Comparison of ENCODE assay signal across 38 cellular contexts in the genomic region with DNA sequence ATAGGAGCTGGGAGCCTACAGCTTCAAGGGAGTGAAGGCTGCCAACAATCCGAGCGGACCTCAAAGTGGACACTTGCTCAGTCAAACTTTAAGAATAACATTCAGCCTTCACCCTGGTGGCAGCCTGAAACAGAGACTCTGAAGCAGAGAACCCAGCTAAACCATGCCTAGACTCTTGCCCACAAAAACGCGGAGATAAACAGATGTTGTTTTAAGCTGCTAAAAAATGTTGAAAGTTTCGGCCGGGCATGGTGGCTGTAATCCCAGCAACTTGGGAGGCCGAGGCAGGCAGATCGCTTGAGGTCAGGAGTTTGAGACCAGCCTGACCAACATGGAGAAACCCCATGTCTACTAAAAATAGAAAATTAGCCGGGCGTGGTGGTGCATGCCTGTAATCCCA. TPM values are rescaled to one million over a fixed set of nuclear protein-coding genes. Genes with fewer than 3 reads are reported as not detected.
"Had no signal": no experiment of that assay in that cellular context is flagged by ENCODE, and none has a peak within 500 bp of the region (broad histone marks: within the 10 kb centered on the region; RNA-seq: fewer than 3 reads in every experiment).

No MANE protein-coding gene starts in this region.

- H3K9me3 Mint-ChIP-seq: activated CD4-positive, alpha-beta memory T cell treated with anti-CD3 and anti-CD28 coated beads, Interleukin-2, amount 10 ng/mL, durations not matched to agents 7 days and 5 days; activated CD4-positive, alpha-beta T cell treated with anti-CD3 and anti-CD28 coated beads, Interleukin-2, amount 10 ng/mL, durations not matched to agents 7 days and 5 days; activated naive CD4-positive, alpha-beta T cell treated with anti-CD3 and anti-CD28 coated beads, Interleukin-2, amount 10 ng/mL, durations not matched to agents 7 days and 5 days; activated naive CD4-positive, alpha-beta T cell treated with anti-CD3 and anti-CD28 coated beads, Interleukin-2, amount 50 U/mL, for 24 hours; activated naive CD8-positive, alpha-beta T cell treated with anti-CD3 and anti-CD28 coated beads, Interleukin-2, amount 10 ng/mL, durations not matched to agents 7 days and 5 days; activated naive CD8-positive, alpha-beta T cell treated with anti-CD3 and anti-CD28 coated beads, Interleukin-2, amount 50 U/mL, for 24 hours; activated T-cell treated with anti-CD3 and anti-CD28 coated beads, Interleukin-2, amount 50 U/mL, for 24 hours; activated T-helper 2 cell treated with anti-CD3 and anti-CD28 coated beads, Interferon-gamma antibody, Interleukin-2, Interleukin-4, amounts not matched to agents 10 μg/mL and 5 μg/mL and 100 μg/mL, durations not matched to agents 14 hours and 24 hours and 36 hours; central memory CD8-positive, alpha-beta T cell; T-helper 1 cell treated with Interleukin-12 subunit alpha and Interleukin-12 subunit beta and Interleukin-4 antibody, amounts not matched to agents 30 μg/mL and 1 μg/mL, for 36 hours; T-helper 2 cell treated with Interferon-gamma antibody and Interleukin-4, amounts not matched to agents 5 μg/mL and 100 μg/mL, for 36 hours; WTC11 had no signal

- H3K4me1 ChIP-seq: ascending aorta had no signal

- H3K27ac Mint-ChIP-seq: activated CD4-positive, alpha-beta memory T cell treated with anti-CD3 and anti-CD28 coated beads, Interleukin-2, amount 10 ng/mL, durations not matched to agents 7 days and 5 days; activated CD4-positive, alpha-beta T cell treated with anti-CD3 and anti-CD28 coated beads for 36 hours; activated CD4-positive, alpha-beta T cell treated with anti-CD3 and anti-CD28 coated beads, Interleukin-2, amount 10 ng/mL, durations not matched to agents 7 days and 5 days; activated CD8-positive, alpha-beta memory T cell treated with anti-CD3 and anti-CD28 coated beads, Interleukin-2, amount 10 ng/mL, durations not matched to agents 7 days and 5 days; activated CD8-positive, alpha-beta T cell treated with anti-CD3 and anti-CD28 coated beads, Interleukin-2, amount 10 ng/mL, durations not matched to agents 7 days and 5 days; activated naive CD4-positive, alpha-beta T cell treated with anti-CD3 and anti-CD28 coated beads, Interleukin-2, amount 10 ng/mL, durations not matched to agents 7 days and 5 days; activated naive CD4-positive, alpha-beta T cell treated with anti-CD3 and anti-CD28 coated beads, Interleukin-2, amount 50 U/mL, for 24 hours; activated naive CD8-positive, alpha-beta T cell; activated naive CD8-positive, alpha-beta T cell treated with anti-CD3 and anti-CD28 coated beads, Interleukin-2, amount 10 ng/mL, durations not matched to agents 7 days and 5 days; activated naive CD8-positive, alpha-beta T cell treated with anti-CD3 and anti-CD28 coated beads, Interleukin-2, amount 50 U/mL, for 24 hours; activated T-cell treated with anti-CD3 and anti-CD28 coated beads, Interleukin-2, amount 50 U/mL, for 24 hours; activated T-helper 2 cell treated with anti-CD3 and anti-CD28 coated beads, Interferon-gamma antibody, Interleukin-2, Interleukin-4, amounts not matched to agents 10 μg/mL and 5 μg/mL and 100 μg/mL, durations not matched to agents 14 hours and 24 hours and 36 hours; brain; T-helper 1 cell treated with Interleukin-12 subunit alpha and Interleukin-12 subunit beta and Interleukin-4 antibody, amounts not matched to agents 30 μg/mL and 1 μg/mL, for 36 hours; T-helper 2 cell treated with Interferon-gamma antibody and Interleukin-4, amounts not matched to agents 5 μg/mL and 100 μg/mL, for 36 hours; WTC11 had no signal

- FAIRE-seq: bronchial epithelial cell had no signal

- H3K36me3 ChIP-seq: ascending aorta, cardiac muscle cell, WERI-Rb-1 had no signal

- H3K4me3 ChIP-seq: ascending aorta, cardiac muscle cell had no signal

- DNase-seq: activated CD4-positive, alpha-beta memory T cell treated with anti-CD3 and anti-CD28 coated beads, Interleukin-2, amount 10 ng/mL, durations not matched to agents 7 days and 5 days; activated CD4-positive, alpha-beta T cell treated with anti-CD3 and anti-CD28 coated beads for 1 hour; activated CD4-positive, alpha-beta T cell treated with anti-CD3 and anti-CD28 coated beads for 36 hours; activated CD4-positive, alpha-beta T cell treated with anti-CD3 and anti-CD28 coated beads for 48 hours; activated CD4-positive, alpha-beta T cell treated with anti-CD3 and anti-CD28 coated beads, Interleukin-2, amount 10 ng/mL, durations not matched to agents 7 days and 5 days; activated CD4-positive, alpha-beta T cell treated with anti-CD3 and anti-CD28 coated beads, Interleukin-2, amount 50 U/mL, for 48 hours; activated CD4-positive, CD25-positive, alpha-beta regulatory T cell; activated CD8-positive, alpha-beta memory T cell treated with anti-CD3 and anti-CD28 coated beads for 24 hours; activated CD8-positive, alpha-beta memory T cell treated with anti-CD3 and anti-CD28 coated beads, Interleukin-2, amount 10 ng/mL, durations not matched to agents 7 days and 5 days; activated CD8-positive, alpha-beta memory T cell treated with anti-CD3 and anti-CD28 coated beads, Interleukin-2, amount 50 U/mL, for 48 hours; activated CD8-positive, alpha-beta T cell treated with anti-CD3 and anti-CD28 coated beads, Interleukin-2, amount 10 ng/mL, durations not matched to agents 7 days and 5 days; activated effector memory CD4-positive, alpha-beta T cell treated with Interleukin-2 at 50 U/mL for 16 hours; activated gamma-delta T cell; activated naive CD4-positive, alpha-beta T cell treated with anti-CD3 and anti-CD28 coated beads, Interleukin-2, amount 10 ng/mL, durations not matched to agents 7 days and 5 days; activated naive CD4-positive, alpha-beta T cell treated with Interleukin-2 at 50 U/mL for 16 hours; activated naive CD8-positive, alpha-beta T cell treated with anti-CD3 and anti-CD28 coated beads, Interleukin-2, amount 10 ng/mL, durations not matched to agents 7 days and 5 days; activated naive CD8-positive, alpha-beta T cell treated with anti-CD3 and anti-CD28 coated beads, Interleukin-2, amount 50 U/mL, for 24 hours; activated T-cell treated with anti-CD3 and anti-CD28 coated beads, Interleukin-2, amount 50 U/mL, for 24 hours; activated T-cell treated with anti-CD3 and anti-CD28 coated beads, Interleukin-2, amount 50 U/mL, for 48 hours; amygdala; anterior cingulate cortex; caudate nucleus; cerebellar nuclear complex; T-helper 2 cell; T-helper 9 cell; WERI-Rb-1 had no signal

- H3K27ac ChIP-seq: ascending aorta, cardiac muscle cell, WERI-Rb-1 had no signal

- H3K4me1 Mint-ChIP-seq: activated CD4-positive, alpha-beta T cell treated with anti-CD3 and anti-CD28 coated beads for 36 hours; activated naive CD4-positive, alpha-beta T cell treated with anti-CD3 and anti-CD28 coated beads, Interleukin-2, amount 10 ng/mL, durations not matched to agents 7 days and 5 days; activated naive CD4-positive, alpha-beta T cell treated with anti-CD3 and anti-CD28 coated beads, Interleukin-2, amount 50 U/mL, for 24 hours; activated naive CD8-positive, alpha-beta T cell treated with anti-CD3 and anti-CD28 coated beads, Interleukin-2, amount 50 U/mL, for 24 hours; brain; central memory CD8-positive, alpha-beta T cell had no signal

- H3K9me3 ChIP-seq: ascending aorta had no signal

- H3K27me3 ChIP-seq: ascending aorta, cardiac muscle cell had no signal

- H3K36me3 Mint-ChIP-seq: activated CD8-positive, alpha-beta memory T cell treated with anti-CD3 and anti-CD28 coated beads, Interleukin-2, amount 10 ng/mL, durations not matched to agents 7 days and 5 days; activated naive CD4-positive, alpha-beta T cell treated with anti-CD3 and anti-CD28 coated beads, Interleukin-2, amount 10 ng/mL, durations not matched to agents 7 days and 5 days; brain; WTC11 had no signal

- ATAC-seq: activated CD4-positive, alpha-beta T cell treated with anti-CD3 and anti-CD28 coated beads for 36 hours; activated CD4-positive, CD25-positive, alpha-beta regulatory T cell treated with anti-CD3 and anti-CD28 coated beads, Interleukin-2, amount 50 U/mL, for 24 hours; activated CD8-positive, alpha-beta memory T cell treated with anti-CD3 and anti-CD28 coated beads, Interleukin-2, amount 10 ng/mL, durations not matched to agents 7 days and 5 days; activated CD8-positive, alpha-beta T cell treated with anti-CD3 and anti-CD28 coated beads, Interleukin-2, amount 10 ng/mL, durations not matched to agents 7 days and 5 days; activated naive CD8-positive, alpha-beta T cell treated with anti-CD3 and anti-CD28 coated beads, Interleukin-2, amount 50 U/mL, for 24 hours; WTC11 had no signal

- H3K4me3 Mint-ChIP-seq: activated CD4-positive, alpha-beta memory T cell treated with anti-CD3 and anti-CD28 coated beads, Interleukin-2, amount 10 ng/mL, durations not matched to agents 7 days and 5 days; activated CD4-positive, alpha-beta T cell treated with anti-CD3 and anti-CD28 coated beads for 36 hours; activated CD4-positive, alpha-beta T cell treated with anti-CD3 and anti-CD28 coated beads, Interleukin-2, amount 10 ng/mL, durations not matched to agents 7 days and 5 days; activated CD8-positive, alpha-beta memory T cell treated with anti-CD3 and anti-CD28 coated beads, Interleukin-2, amount 10 ng/mL, durations not matched to agents 7 days and 5 days; activated CD8-positive, alpha-beta T cell treated with anti-CD3 and anti-CD28 coated beads, Interleukin-2, amount 10 ng/mL, durations not matched to agents 7 days and 5 days; activated naive CD4-positive, alpha-beta T cell treated with anti-CD3 and anti-CD28 coated beads, Interleukin-2, amount 10 ng/mL, durations not matched to agents 7 days and 5 days; activated naive CD4-positive, alpha-beta T cell treated with anti-CD3 and anti-CD28 coated beads, Interleukin-2, amount 50 U/mL, for 24 hours; activated naive CD8-positive, alpha-beta T cell; activated naive CD8-positive, alpha-beta T cell treated with anti-CD3 and anti-CD28 coated beads, Interleukin-2, amount 10 ng/mL, durations not matched to agents 7 days and 5 days; activated naive CD8-positive, alpha-beta T cell treated with anti-CD3 and anti-CD28 coated beads, Interleukin-2, amount 50 U/mL, for 24 hours; activated T-cell treated with anti-CD3 and anti-CD28 coated beads, Interleukin-2, amount 50 U/mL, for 24 hours; brain; central memory CD8-positive, alpha-beta T cell; T-helper 1 cell treated with Interleukin-12 subunit alpha and Interleukin-12 subunit beta and Interleukin-4 antibody, amounts not matched to agents 30 μg/mL and 1 μg/mL, for 36 hours; T-helper 2 cell treated with Interferon-gamma antibody and Interleukin-4, amounts not matched to agents 5 μg/mL and 100 μg/mL, for 36 hours; WTC11 had no signal

RNA-seq across cellular contexts. Expression of a gene that starts 29.8 kb away (rescaled TPM):
- total RNA-seq: ascending aorta had no signal
